Comparison of ENCODE assay signal across 20 cellular contexts in genomic region chr1:246434335-246434734, GRCh38.
DNase-seq lines count a peak whose midpoint lies in the region; ATAC-seq and TF ChIP-seq lines count a peak whose summit lies in the region.
"Had no signal": no experiment of that assay in that cellular context is flagged by ENCODE, and none has a peak within 500 bp of the region (broad histone marks: within the 10 kb centered on the region; RNA-seq: fewer than 3 reads in every experiment).

No MANE protein-coding gene starts in this region.

- H3K9ac ChIP-seq in mesendoderm (ENCODE audit: low read length) = no peak overlapping the region
- H3K9ac ChIP-seq: KMS-11 had no signal

- H3K27me3 Mint-ChIP-seq in WTC11 (ENCODE audit: low read depth) = no peaks in the 10 kb centered on the region

- no peaks in the 10 kb centered on the region for H3K9me2 ChIP-seq in hepatocyte (replicated peaks; ENCODE audit: insufficient read depth)

- no CpG with 5 or more reads among the region's 5 CpGs for WGBS in mesendoderm (ENCODE audit: extremely low coverage, insufficient coverage, low lambda C conversion rate)
- WGBS in hepatocyte (ENCODE audit: low lambda C conversion rate, missing lambda C conversion rate) = 95% methylated on average over 5 of the region's 5 CpGs

- peak overlapping the region; percentile 94; the same call in 1 of the 2 replicates for H3K27ac Mint-ChIP-seq in WTC11
- H3K27ac Mint-ChIP-seq: CD8-positive, alpha-beta T cell had no signal

- TF ChIP-seq CTCF in WTC11 (IDR thresholded peaks at IDR 0.05) (no peak), hepatocyte (IDR thresholded peaks at IDR 0.05; ENCODE audit: poor library complexity) (no peak)

- no peaks in the 10 kb centered on the region for H3K27me3 ChIP-seq in mesendoderm (ENCODE audit: insufficient read depth, low read length, poor library complexity)
- no peaks in the 10 kb centered on the region for H3K27me3 ChIP-seq in hepatocyte

- no peaks in the 10 kb centered on the region for H3K79me2 ChIP-seq in mesendoderm (ENCODE audit: control insufficient read depth, insufficient read depth, low read length)
- no peaks in the 10 kb centered on the region for H3K79me2 ChIP-seq in hepatocyte

- no peak overlapping the region for H3K56ac ChIP-seq in mesendoderm (ENCODE audit: low read length)

- peaks cover 52% of the 10 kb centered on the region for H3K4me1 Mint-ChIP-seq in WTC11

- H2BK5ac ChIP-seq in mesendoderm (ENCODE audit: low read length) = no peak overlapping the region

- H3K27ac ChIP-seq in mesendoderm (ENCODE audit: low read depth, low read length) = no peak overlapping the region
- H3K27ac ChIP-seq in hepatocyte = no peak overlapping the region
- H3K27ac ChIP-seq: KMS-11 had no signal

- H3K4me3 Mint-ChIP-seq in WTC11 = no peak overlapping the region
- H3K4me3 Mint-ChIP-seq: CD8-positive, alpha-beta T cell had no signal

- no peaks in the 10 kb centered on the region for H3K4me1 ChIP-seq in mesendoderm (ENCODE audit: control insufficient read depth, low read depth, low read length)
- H3K4me1 ChIP-seq in hepatocyte (ENCODE audit: insufficient read depth) = no peaks in the 10 kb centered on the region

- peaks cover 13% of the 10 kb centered on the region for H3K9me3 Mint-ChIP-seq in WTC11

- no peak overlapping the region for H3K23ac ChIP-seq in mesendoderm (ENCODE audit: low read length)

- H3K9me3 ChIP-seq in hepatocyte (ENCODE audit: low read depth) = no peaks in the 10 kb centered on the region
- H3K9me3 ChIP-seq: HAP-1 had no signal

- no peak overlapping the region for H2BK120ac ChIP-seq in mesendoderm (ENCODE audit: low read depth, low read length)

- H4K5ac ChIP-seq in mesendoderm (ENCODE audit: low read length) = no peak overlapping the region

- CTCF ChIA-PET in WTC11 (lab: Charles Lee) = no interaction called here

- no peaks in the 10 kb centered on the region for H3K79me1 ChIP-seq in mesendoderm (ENCODE audit: low read length)

- no peaks in the 10 kb centered on the region for H4K20me1 ChIP-seq in hepatocyte (ENCODE audit: insufficient read depth, poor library complexity, severe bottlenecking)

- H3K18ac ChIP-seq in mesendoderm (ENCODE audit: low read length) = no peak overlapping the region

- H4K8ac ChIP-seq in mesendoderm (ENCODE audit: low read depth, low read length) = no peak overlapping the region

- peaks cover 11% of the 10 kb centered on the region for H3K36me3 Mint-ChIP-seq in WTC11

- H3K36me3 ChIP-seq in mesendoderm (ENCODE audit: control insufficient read depth, insufficient read depth, low read length) (no peaks in the 10 kb centered on the region), hepatocyte (replicated peaks; ENCODE audit: insufficient read depth, low read depth) (no peaks in the 10 kb centered on the region)
- H3K36me3 ChIP-seq: HAP-1 had no signal

- no peak overlapping the region for H2AFZ ChIP-seq in hepatocyte

- no peak for ATAC-seq in WTC11
- ATAC-seq: CD8-positive, alpha-beta T cell had no signal

- no peak overlapping the region for H3K4ac ChIP-seq in mesendoderm (ENCODE audit: low read depth, low read length)

- H2AK5ac ChIP-seq in mesendoderm (ENCODE audit: low read length) = no peak overlapping the region

- H3K4me2 ChIP-seq in mesendoderm (ENCODE audit: low read length) (no peak overlapping the region), hepatocyte (no peak overlapping the region)
- H3K4me2 ChIP-seq: KMS-11 had no signal

- DNase-seq in NCI-H2171 treated with DMSO at 0.1 percent for 48 hours (lab: John Stamatoyannopoulos, UW) (peak; percentile 50), NCI-H2171 (lab: John Stamatoyannopoulos, UW) (no peak), NCI-H526 treated with DMSO at 0.1 percent for 48 hours (lab: John Stamatoyannopoulos, UW) (peak; percentile 28), WTC11 (ENCODE audit: low spot score) (no peak), NCI-H2029 treated with DMSO at 0.1 percent for 48 hours (lab: John Stamatoyannopoulos, UW) (no peak), SKM-1 treated with dmso at 0.1 percent for 144 hours (lab: John Stamatoyannopoulos, UW; ENCODE audit: unreplicated experiment) (no peak), mesendoderm (no peak), hepatocyte (ENCODE audit: low spot score) (no peak)
- DNase-seq: 8988T; C1 segment of cervical spinal cord; CD8-positive, alpha-beta T cell; DMS53; IMR-90; MV-4-11; NCI-H1694; NCI-H2081 treated with DMSO at 0.1 percent for 48 hours; NCI-H748 treated with DMSO at 0.1 percent for 48 hours; SIG-M5 had no signal

- POLR2A ChIA-PET in WTC11 (lab: Charles Lee) = no interaction called here

- H2BK15ac ChIP-seq in mesendoderm (replicated peaks; ENCODE audit: low read depth) = no peak overlapping the region

- H3K4me3 ChIP-seq in mesendoderm (ENCODE audit: low read length) (no peak overlapping the region), hepatocyte (no peak overlapping the region)
- H3K4me3 ChIP-seq: HAP-1 had no signal

TF ChIP-seq in WTC11, 78 proteins besides CTCF, POLR2A, EP300 and RAD21:
- TF ChIP-seq ZNF232 (CRISPR knock-in tag; IDR thresholded peaks at IDR 0.05) (no peak), KAT7 (CRISPR knock-in tag; IDR thresholded peaks at IDR 0.05; ENCODE audit: borderline replicate concordance) (no peak), HMGXB4 (CRISPR knock-in tag; IDR thresholded peaks at IDR 0.05) (no peak), GABPB1 (CRISPR knock-in tag; IDR thresholded peaks at IDR 0.05) (no peak)

Comparison
In these comparisons a context has a peak if more than half of its experiments do, and no peak if none do; other contexts are left out.
1. DNase-seq: peak in NCI-H2171 treated with DMSO at 0.1 percent for 48 hours (single experiment) and NCI-H526 treated with DMSO at 0.1 percent for 48 hours (single experiment); none in NCI-H2171 (single experiment), WTC11 (single experiment), NCI-H2029 treated with DMSO at 0.1 percent for 48 hours (single experiment), SKM-1 treated with dmso at 0.1 percent for 144 hours (single experiment), mesendoderm (single experiment) and hepatocyte (single experiment).